1 cellular context compared by ENCODE assay signal in the genomic region with DNA sequence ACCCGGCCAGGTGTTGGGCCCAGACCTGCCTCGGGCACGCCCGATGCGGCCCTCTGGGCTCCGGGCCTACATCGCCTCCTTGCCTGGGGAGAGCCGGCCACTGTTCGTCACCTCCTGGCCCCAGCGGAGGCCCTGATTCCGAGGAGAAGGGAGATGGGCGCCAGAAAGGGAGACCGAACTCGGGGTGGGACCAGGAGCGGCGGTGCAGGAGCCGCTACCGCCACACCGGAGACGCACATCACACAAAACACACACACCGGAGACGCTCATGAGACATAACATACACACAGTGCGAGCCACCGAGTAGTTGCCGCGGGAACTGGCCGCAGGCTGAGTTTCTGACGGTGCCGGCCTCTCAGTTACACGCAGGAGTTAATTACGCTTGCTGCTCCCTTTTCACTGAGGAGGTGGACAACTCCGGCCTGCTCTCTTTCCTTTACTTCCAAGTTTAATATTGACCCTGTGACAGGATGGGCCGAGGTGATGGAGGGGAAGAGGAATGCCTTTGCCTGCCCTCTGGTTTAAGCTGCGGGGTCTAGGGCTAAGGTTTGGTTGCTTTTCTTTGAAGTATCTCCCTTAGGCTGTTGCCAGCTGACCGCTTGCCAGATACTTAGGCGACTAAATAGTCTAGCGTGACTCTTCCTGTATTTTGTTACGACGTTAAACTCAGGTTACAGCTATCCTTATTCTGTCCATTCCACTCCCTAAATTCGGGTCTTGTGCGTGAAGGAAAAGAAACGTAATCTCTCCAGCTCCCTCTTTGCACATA.
TF ChIP-seq lines count a peak whose summit lies in the region.

No MANE protein-coding gene starts in this region.

TF ChIP-seq in HepG2, 621 proteins besides CTCF, POLR2A, EP300 and RAD21 (continued from another document and continues in another):
- TF ChIP-seq, protein P1, sequence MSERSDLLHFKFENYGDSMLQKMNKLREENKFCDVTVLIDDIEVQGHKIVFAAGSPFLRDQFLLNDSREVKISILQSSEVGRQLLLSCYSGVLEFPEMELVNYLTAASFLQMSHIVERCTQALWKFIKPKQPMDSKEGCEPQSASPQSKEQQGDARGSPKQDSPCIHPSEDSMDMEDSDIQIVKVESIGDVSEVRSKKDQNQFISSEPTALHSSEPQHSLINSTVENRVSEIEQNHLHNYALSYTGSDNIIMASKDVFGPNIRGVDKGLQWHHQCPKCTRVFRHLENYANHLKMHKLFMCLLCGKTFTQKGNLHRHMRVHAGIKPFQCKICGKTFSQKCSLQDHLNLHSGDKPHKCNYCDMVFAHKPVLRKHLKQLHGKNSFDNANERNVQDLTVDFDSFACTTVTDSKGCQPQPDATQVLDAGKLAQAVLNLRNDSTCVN (CRISPR knock-in tag; IDR thresholded peaks at IDR 0.05; ENCODE audit: borderline replicate concordance): peak; percentile 16; the same call in 1 of the 2 replicates
- TF ChIP-seq, protein P2, sequence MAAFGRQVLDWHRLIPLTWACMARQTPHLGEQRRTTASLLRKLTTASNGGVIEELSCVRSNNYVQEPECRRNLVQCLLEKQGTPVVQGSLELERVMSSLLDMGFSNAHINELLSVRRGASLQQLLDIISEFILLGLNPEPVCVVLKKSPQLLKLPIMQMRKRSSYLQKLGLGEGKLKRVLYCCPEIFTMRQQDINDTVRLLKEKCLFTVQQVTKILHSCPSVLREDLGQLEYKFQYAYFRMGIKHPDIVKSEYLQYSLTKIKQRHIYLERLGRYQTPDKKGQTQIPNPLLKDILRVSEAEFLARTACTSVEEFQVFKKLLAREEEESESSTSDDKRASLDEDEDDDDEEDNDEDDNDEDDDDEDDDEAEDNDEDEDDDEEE (CRISPR knock-in tag; IDR thresholded peaks at IDR 0.05): no peak
- TF ChIP-seq SCMH1 (CRISPR knock-in tag; IDR thresholded peaks at IDR 0.05; ENCODE audit: borderline replicate concordance) (no peak), ZNF816 (CRISPR knock-in tag; IDR thresholded peaks at IDR 0.05; ENCODE audit: borderline replicate concordance) (no peak), FOXJ3 (CRISPR knock-in tag; IDR thresholded peaks at IDR 0.05; ENCODE audit: borderline replicate concordance) (no peak; the same call in none of the 2 replicates), RCOR2 (CRISPR knock-in tag; IDR thresholded peaks at IDR 0.05) (no peak), PRMT3 (CRISPR knock-in tag; IDR thresholded peaks at IDR 0.05; ENCODE audit: borderline replicate concordance, low read depth) (no peak), GTF3A (CRISPR knock-in tag; conservative IDR thresholded peaks at IDR 0.05) (no peak), ZNF138 (CRISPR knock-in tag; IDR thresholded peaks at IDR 0.05; ENCODE audit: low read depth) (0 out of 2 replicates have a peak, but pooled peaks have one; percentile 30), PITX1 (CRISPR knock-in tag; IDR thresholded peaks at IDR 0.05) (0 out of 2 replicates have a peak, but pooled peaks have one; percentile 5), SOX5 (CRISPR knock-in tag; IDR thresholded peaks at IDR 0.05; ENCODE audit: borderline replicate concordance) (no peak), ZFP1 (CRISPR knock-in tag; IDR thresholded peaks at IDR 0.05) (no peak), DMAP1 (CRISPR knock-in tag; IDR thresholded peaks at IDR 0.05) (no peak; the same call in 1 of the 2 replicates), HOXA3 (CRISPR knock-in tag; IDR thresholded peaks at IDR 0.05) (no peak), RFXAP (CRISPR knock-in tag; IDR thresholded peaks at IDR 0.05; ENCODE audit: borderline replicate concordance) (no peak)
- TF ChIP-seq, protein P3, sequence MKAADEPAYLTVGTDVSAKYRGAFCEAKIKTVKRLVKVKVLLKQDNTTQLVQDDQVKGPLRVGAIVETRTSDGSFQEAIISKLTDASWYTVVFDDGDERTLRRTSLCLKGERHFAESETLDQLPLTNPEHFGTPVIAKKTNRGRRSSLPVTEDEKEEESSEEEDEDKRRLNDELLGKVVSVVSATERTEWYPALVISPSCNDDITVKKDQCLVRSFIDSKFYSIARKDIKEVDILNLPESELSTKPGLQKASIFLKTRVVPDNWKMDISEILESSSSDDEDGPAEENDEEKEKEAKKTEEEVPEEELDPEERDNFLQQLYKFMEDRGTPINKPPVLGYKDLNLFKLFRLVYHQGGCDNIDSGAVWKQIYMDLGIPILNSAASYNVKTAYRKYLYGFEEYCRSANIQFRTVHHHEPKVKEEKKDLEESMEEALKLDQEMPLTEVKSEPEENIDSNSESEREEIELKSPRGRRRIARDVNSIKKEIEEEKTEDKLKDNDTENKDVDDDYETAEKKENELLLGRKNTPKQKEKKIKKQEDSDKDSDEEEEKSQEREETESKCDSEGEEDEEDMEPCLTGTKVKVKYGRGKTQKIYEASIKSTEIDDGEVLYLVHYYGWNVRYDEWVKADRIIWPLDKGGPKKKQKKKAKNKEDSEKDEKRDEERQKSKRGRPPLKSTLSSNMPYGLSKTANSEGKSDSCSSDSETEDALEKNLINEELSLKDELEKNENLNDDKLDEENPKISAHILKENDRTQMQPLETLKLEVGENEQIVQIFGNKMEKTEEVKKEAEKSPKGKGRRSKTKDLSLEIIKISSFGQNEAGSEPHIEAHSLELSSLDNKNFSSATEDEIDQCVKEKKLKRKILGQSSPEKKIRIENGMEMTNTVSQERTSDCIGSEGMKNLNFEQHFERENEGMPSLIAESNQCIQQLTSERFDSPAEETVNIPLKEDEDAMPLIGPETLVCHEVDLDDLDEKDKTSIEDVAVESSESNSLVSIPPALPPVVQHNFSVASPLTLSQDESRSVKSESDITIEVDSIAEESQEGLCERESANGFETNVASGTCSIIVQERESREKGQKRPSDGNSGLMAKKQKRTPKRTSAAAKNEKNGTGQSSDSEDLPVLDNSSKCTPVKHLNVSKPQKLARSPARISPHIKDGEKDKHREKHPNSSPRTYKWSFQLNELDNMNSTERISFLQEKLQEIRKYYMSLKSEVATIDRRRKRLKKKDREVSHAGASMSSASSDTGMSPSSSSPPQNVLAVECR (CRISPR knock-in tag; IDR thresholded peaks at IDR 0.05; ENCODE audit: borderline replicate concordance): peak; percentile 85
- TF ChIP-seq, protein P4, sequence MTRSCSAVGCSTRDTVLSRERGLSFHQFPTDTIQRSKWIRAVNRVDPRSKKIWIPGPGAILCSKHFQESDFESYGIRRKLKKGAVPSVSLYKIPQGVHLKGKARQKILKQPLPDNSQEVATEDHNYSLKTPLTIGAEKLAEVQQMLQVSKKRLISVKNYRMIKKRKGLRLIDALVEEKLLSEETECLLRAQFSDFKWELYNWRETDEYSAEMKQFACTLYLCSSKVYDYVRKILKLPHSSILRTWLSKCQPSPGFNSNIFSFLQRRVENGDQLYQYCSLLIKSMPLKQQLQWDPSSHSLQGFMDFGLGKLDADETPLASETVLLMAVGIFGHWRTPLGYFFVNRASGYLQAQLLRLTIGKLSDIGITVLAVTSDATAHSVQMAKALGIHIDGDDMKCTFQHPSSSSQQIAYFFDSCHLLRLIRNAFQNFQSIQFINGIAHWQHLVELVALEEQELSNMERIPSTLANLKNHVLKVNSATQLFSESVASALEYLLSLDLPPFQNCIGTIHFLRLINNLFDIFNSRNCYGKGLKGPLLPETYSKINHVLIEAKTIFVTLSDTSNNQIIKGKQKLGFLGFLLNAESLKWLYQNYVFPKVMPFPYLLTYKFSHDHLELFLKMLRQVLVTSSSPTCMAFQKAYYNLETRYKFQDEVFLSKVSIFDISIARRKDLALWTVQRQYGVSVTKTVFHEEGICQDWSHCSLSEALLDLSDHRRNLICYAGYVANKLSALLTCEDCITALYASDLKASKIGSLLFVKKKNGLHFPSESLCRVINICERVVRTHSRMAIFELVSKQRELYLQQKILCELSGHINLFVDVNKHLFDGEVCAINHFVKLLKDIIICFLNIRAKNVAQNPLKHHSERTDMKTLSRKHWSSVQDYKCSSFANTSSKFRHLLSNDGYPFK (CRISPR knock-in tag; IDR thresholded peaks at IDR 0.05; ENCODE audit: borderline replicate concordance): no peak; the same call in 1 of the 2 replicates
- TF ChIP-seq, protein P5, sequence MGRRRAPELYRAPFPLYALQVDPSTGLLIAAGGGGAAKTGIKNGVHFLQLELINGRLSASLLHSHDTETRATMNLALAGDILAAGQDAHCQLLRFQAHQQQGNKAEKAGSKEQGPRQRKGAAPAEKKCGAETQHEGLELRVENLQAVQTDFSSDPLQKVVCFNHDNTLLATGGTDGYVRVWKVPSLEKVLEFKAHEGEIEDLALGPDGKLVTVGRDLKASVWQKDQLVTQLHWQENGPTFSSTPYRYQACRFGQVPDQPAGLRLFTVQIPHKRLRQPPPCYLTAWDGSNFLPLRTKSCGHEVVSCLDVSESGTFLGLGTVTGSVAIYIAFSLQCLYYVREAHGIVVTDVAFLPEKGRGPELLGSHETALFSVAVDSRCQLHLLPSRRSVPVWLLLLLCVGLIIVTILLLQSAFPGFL (CRISPR knock-in tag; IDR thresholded peaks at IDR 0.05): no peak
- TF ChIP-seq, protein P6, sequence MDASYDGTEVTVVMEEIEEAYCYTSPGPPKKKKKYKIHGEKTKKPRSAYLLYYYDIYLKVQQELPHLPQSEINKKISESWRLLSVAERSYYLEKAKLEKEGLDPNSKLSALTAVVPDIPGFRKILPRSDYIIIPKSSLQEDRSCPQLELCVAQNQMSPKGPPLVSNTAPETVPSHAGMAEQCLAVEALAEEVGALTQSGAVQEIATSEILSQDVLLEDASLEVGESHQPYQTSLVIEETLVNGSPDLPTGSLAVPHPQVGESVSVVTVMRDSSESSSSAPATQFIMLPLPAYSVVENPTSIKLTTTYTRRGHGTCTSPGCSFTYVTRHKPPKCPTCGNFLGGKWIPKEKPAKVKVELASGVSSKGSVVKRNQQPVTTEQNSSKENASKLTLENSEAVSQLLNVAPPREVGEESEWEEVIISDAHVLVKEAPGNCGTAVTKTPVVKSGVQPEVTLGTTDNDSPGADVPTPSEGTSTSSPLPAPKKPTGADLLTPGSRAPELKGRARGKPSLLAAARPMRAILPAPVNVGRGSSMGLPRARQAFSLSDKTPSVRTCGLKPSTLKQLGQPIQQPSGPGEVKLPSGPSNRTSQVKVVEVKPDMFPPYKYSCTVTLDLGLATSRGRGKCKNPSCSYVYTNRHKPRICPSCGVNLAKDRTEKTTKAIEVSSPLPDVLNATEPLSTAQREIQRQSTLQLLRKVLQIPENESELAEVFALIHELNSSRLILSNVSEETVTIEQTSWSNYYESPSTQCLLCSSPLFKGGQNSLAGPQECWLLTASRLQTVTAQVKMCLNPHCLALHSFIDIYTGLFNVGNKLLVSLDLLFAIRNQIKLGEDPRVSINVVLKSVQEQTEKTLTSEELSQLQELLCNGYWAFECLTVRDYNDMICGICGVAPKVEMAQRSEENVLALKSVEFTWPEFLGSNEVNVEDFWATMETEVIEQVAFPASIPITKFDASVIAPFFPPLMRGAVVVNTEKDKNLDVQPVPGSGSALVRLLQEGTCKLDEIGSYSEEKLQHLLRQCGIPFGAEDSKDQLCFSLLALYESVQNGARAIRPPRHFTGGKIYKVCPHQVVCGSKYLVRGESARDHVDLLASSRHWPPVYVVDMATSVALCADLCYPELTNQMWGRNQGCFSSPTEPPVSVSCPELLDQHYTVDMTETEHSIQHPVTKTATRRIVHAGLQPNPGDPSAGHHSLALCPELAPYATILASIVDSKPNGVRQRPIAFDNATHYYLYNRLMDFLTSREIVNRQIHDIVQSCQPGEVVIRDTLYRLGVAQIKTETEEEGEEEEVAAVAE (CRISPR knock-in tag; IDR thresholded peaks at IDR 0.05; ENCODE audit: borderline replicate concordance): 0 out of 2 replicates have a peak, but pooled peaks have one; percentile 15
- TF ChIP-seq, protein P7, sequence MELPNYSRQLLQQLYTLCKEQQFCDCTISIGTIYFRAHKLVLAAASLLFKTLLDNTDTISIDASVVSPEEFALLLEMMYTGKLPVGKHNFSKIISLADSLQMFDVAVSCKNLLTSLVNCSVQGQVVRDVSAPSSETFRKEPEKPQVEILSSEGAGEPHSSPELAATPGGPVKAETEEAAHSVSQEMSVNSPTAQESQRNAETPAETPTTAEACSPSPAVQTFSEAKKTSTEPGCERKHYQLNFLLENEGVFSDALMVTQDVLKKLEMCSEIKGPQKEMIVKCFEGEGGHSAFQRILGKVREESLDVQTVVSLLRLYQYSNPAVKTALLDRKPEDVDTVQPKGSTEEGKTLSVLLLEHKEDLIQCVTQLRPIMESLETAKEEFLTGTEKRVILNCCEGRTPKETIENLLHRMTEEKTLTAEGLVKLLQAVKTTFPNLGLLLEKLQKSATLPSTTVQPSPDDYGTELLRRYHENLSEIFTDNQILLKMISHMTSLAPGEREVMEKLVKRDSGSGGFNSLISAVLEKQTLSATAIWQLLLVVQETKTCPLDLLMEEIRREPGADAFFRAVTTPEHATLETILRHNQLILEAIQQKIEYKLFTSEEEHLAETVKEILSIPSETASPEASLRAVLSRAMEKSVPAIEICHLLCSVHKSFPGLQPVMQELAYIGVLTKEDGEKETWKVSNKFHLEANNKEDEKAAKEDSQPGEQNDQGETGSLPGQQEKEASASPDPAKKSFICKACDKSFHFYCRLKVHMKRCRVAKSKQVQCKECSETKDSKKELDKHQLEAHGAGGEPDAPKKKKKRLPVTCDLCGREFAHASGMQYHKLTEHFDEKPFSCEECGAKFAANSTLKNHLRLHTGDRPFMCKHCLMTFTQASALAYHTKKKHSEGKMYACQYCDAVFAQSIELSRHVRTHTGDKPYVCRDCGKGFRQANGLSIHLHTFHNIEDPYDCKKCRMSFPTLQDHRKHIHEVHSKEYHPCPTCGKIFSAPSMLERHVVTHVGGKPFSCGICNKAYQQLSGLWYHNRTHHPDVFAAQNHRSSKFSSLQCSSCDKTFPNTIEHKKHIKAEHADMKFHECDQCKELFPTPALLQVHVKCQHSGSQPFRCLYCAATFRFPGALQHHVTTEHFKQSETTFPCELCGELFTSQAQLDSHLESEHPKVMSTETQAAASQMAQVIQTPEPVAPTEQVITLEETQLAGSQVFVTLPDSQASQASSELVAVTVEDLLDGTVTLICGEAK (IDR thresholded peaks at IDR 0.05): no peak
- TF ChIP-seq, protein P7 (CRISPR knock-in tag; IDR thresholded peaks at IDR 0.05): no peak; the same call in 1 of the 2 replicates
